In genomic region chr18:45370190-45371010, GRCh38 we compare ENCODE assay signal across 17 cellular contexts.
DNase-seq lines count a peak whose midpoint lies in the region; ATAC-seq and TF ChIP-seq lines count a peak whose summit lies in the region.
"Had no signal": no experiment of that assay in that cellular context is flagged by ENCODE, and none has a peak within 500 bp of the region (broad histone marks: within the 10 kb centered on the region; RNA-seq: fewer than 3 reads in every experiment).

No MANE protein-coding gene starts in this region.

- in situ Hi-C loops in GM13976 (cut with MboI; ENCODE audit: low sequenced_read_pairs, unreplicated experiment): no loop called here

- H3K79me2 ChIP-seq in OCI-LY7 (ENCODE audit: insufficient read depth, low read depth, low read length) (no peaks in the 10 kb centered on the region), parathyroid adenoma (no peaks in the 10 kb centered on the region)

- no peaks in the 10 kb centered on the region for H3K9me3 ChIP-seq in OCI-LY7 (ENCODE audit: low read length)
- no peaks in the 10 kb centered on the region for H3K9me3 ChIP-seq in parathyroid adenoma (ENCODE audit: control insufficient read depth, low read length)
- H3K9me3 ChIP-seq: ascending aorta, prostate gland had no signal

- POLR2A ChIA-PET in OCI-LY7 (lab: Charles Lee): interaction anchor here (1.0 kb wide), 1 partner anchor 478 kb away, joined by 3 read pairs; no protein-coding TSS in a partner anchor

- no peak overlapping the region for H3K4me3 Mint-ChIP-seq in activated naive CD4-positive, alpha-beta T cell treated with anti-CD3 and anti-CD28 coated beads for 36 hours
- H3K4me3 Mint-ChIP-seq: CD4-positive, alpha-beta T cell; effector memory CD8-positive, alpha-beta T cell had no signal

- no TSS peak for BruUV-seq in OCI-LY7 (replicated peaks; lab: Mats Ljungman, UMichigan)

- no peaks in the 10 kb centered on the region for H3K27me3 ChIP-seq in parathyroid adenoma (ENCODE audit: control insufficient read depth, insufficient read depth, low read length)
- H3K27me3 ChIP-seq: ascending aorta had no signal

- CTCF ChIA-PET in OCI-LY7 (lab: Charles Lee; ENCODE audit: unreplicated experiment): no interaction called here
- CTCF ChIA-PET in activated naive CD4-positive, alpha-beta T cell treated with anti-CD3 and anti-CD28 coated beads for 36 hours (lab: Charles Lee): no interaction called here

- intact Hi-C loops in OCI-LY7 (cut with micrococcal nuclease; ENCODE audit: unreplicated experiment): no loop called here
- intact Hi-C loops in activated naive CD4-positive, alpha-beta T cell treated with anti-CD3 and anti-CD28 coated beads for 36 hours (cut with micrococcal nuclease): no loop called here

- no peaks in the 10 kb centered on the region for H4K20me1 ChIP-seq in OCI-LY7 (ENCODE audit: insufficient read depth, low read length)

- no peak overlapping the region for H2AFZ ChIP-seq in OCI-LY7 (ENCODE audit: low read length)
- H2AFZ ChIP-seq in parathyroid adenoma: peak overlapping the region; percentile 25

- DNase-seq in COR-L47 (lab: John Stamatoyannopoulos, UW) (peak; percentile 66), OCI-LY7 (ENCODE audit: low spot score) (no peak), fibroblast of peridontal ligament (ENCODE audit: extremely low read depth) (peak; percentile 87), GM13976 (ENCODE audit: low spot score) (no peak), HUDEP-2 (lab: John Stamatoyannopoulos, UW; ENCODE audit: unreplicated experiment in 76 of 76) (no peak)
- DNase-seq in activated naive CD4-positive, alpha-beta T cell treated with anti-CD3 and anti-CD28 coated beads for 36 hours: no peak
- DNase-seq: activated CD4-positive, alpha-beta T cell treated with anti-CD3 and anti-CD28 coated beads for 4 hours; activated T-cell treated with anti-CD3 and anti-CD28 coated beads, Interleukin-2, amount 50 U/mL, for 48 hours; CD4-positive, alpha-beta T cell; effector memory CD8-positive, alpha-beta T cell; mammary epithelial cell; NCI-H1436 treated with DMSO at 0.1 percent for 48 hours; stimulated activated CD4-positive, alpha-beta T cell treated with anti-CD3 and anti-CD28 coated beads, Interleukin-2, amount 100 ng/mL, for 24 hours had no signal

- no peaks in the 10 kb centered on the region for H3K9me3 Mint-ChIP-seq in activated naive CD4-positive, alpha-beta T cell treated with anti-CD3 and anti-CD28 coated beads for 36 hours
- H3K9me3 Mint-ChIP-seq: CD4-positive, alpha-beta T cell; effector memory CD8-positive, alpha-beta T cell had no signal

- TF ChIP-seq CTCF in OCI-LY7 (conservative IDR thresholded peaks at IDR 0.05; ENCODE audit: low read length) (no peak), parathyroid adenoma (IDR thresholded peaks at IDR 0.05) (no peak), GM13976 (IDR thresholded peaks at IDR 0.05; ENCODE audit: borderline replicate concordance, control extremely low read depth, extremely low read depth, insufficient read depth, missing control alignments) (no peak)

- H3K9ac ChIP-seq in parathyroid adenoma: no peak overlapping the region

- H3K4me3 ChIP-seq in OCI-LY7 (ENCODE audit: low read depth, low read length, poor library complexity, severe bottlenecking): no peak overlapping the region
- no peak overlapping the region for H3K4me3 ChIP-seq in parathyroid adenoma (ENCODE audit: low read depth, low read length)
- H3K4me3 ChIP-seq: ascending aorta, prostate gland had no signal

- H3K27me3 Mint-ChIP-seq in activated naive CD4-positive, alpha-beta T cell treated with anti-CD3 and anti-CD28 coated beads for 36 hours (ENCODE audit: low read depth): no peaks in the 10 kb centered on the region

- ATAC-seq in GM21390 (IDR thresholded peaks at IDR 0.05; ENCODE audit: unreplicated experiment): no peak
- ATAC-seq: effector memory CD8-positive, alpha-beta T cell had no signal

- H3K4me2 ChIP-seq in OCI-LY7 (ENCODE audit: low read length): peak overlapping the region; percentile 26
- no peak overlapping the region for H3K4me2 ChIP-seq in parathyroid adenoma (ENCODE audit: low read length)

- H3K36me3 ChIP-seq in OCI-LY7 (ENCODE audit: insufficient read depth, low read length) (no peaks in the 10 kb centered on the region), parathyroid adenoma (ENCODE audit: control insufficient read depth, insufficient read depth, low read length) (no peaks in the 10 kb centered on the region)
- H3K36me3 ChIP-seq: ascending aorta, prostate gland had no signal

- no peaks in the 10 kb centered on the region for H3K4me1 ChIP-seq in OCI-LY7 (ENCODE audit: insufficient read depth, low read length, poor library complexity, severe bottlenecking)
- H3K4me1 ChIP-seq in parathyroid adenoma: peaks cover 21% of the 10 kb centered on the region
- H3K4me1 ChIP-seq: prostate gland had no signal

- no peak overlapping the region for H3K27ac ChIP-seq in OCI-LY7 (ENCODE audit: low read depth, low read length, poor library complexity, severe bottlenecking)
- no peak overlapping the region for H3K27ac ChIP-seq in parathyroid adenoma
- H3K27ac ChIP-seq: ascending aorta, prostate gland had no signal

- H3K9me2 ChIP-seq in OCI-LY7 (ENCODE audit: insufficient read depth, low read length): no peaks in the 10 kb centered on the region

- no peak overlapping the region for H3K27ac Mint-ChIP-seq in activated naive CD4-positive, alpha-beta T cell treated with anti-CD3 and anti-CD28 coated beads for 36 hours
- H3K27ac Mint-ChIP-seq: CD4-positive, alpha-beta T cell; effector memory CD8-positive, alpha-beta T cell had no signal

- no peaks in the 10 kb centered on the region for H3K36me3 Mint-ChIP-seq in activated naive CD4-positive, alpha-beta T cell treated with anti-CD3 and anti-CD28 coated beads for 36 hours (ENCODE audit: low read depth)

- no peaks in the 10 kb centered on the region for H3K4me1 Mint-ChIP-seq in activated naive CD4-positive, alpha-beta T cell treated with anti-CD3 and anti-CD28 coated beads for 36 hours (ENCODE audit: low read depth)

Comparison
In these comparisons a context has a peak if more than half of its experiments do, and no peak if none do; other contexts are left out.
1. DNase-seq: peak in COR-L47 (single experiment) and fibroblast of peridontal ligament (single experiment); none in OCI-LY7 (single experiment), GM13976 (single experiment), activated naive CD4-positive, alpha-beta T cell treated with anti-CD3 and anti-CD28 coated beads for 36 hours (single experiment) and HUDEP-2 (0 of 76).